9 cellular contexts compared by ENCODE assay signal in the genomic region with DNA sequence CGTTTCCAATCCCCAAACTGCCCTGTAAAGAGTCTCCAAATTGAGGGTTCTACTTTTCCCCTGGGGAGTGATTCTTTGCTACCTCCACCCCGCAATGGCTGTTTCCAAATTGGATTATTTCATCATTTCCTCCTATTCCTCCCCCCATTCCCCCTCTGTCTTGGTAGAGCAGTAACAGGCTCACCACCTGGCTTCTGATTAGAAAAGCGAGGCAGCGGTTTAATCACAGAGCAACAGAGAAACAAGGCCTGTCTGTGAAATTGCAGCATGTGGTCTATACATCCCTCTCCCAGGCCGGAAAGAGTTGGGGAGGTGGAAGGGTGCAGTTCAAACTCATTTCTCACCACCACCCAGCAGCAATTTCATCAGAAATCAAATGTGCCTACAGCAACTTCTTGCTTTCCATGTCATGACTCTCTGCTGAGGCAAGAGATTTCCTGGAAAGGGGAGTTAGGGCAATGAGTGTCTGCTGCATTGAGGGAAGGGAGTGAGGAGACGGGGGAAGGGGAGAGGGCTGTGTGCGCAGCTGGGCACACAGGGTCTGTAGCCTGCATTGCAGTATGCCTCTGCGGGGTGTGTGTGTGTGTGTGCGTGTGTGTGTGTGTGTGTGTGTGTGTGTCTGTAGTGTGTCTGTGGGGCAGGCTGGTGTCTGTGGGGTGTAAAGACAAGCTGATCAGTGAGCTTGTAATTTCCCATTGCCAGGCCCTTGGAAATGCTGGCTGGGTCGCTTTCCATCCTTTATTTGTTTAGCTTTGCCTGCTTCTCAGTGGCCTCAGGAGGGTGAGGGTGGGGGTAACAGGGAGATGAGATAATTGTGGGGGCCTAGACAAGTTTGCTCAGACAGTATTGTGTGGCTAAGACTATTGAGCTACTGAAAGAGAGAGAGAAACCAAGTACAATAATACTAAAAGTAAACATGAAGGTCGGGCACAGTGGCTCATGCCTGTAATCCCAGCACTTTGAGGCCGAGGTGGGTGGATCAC. TPM values are rescaled to one million over a fixed set of nuclear protein-coding genes. Genes with fewer than 3 reads are reported as not detected.
DNase-seq lines count a peak whose midpoint lies in the region; ATAC-seq, FAIRE-seq and TF ChIP-seq lines count a peak whose summit lies in the region.
"Had no signal": no experiment of that assay in that cellular context is flagged by ENCODE, and none has a peak within 500 bp of the region (broad histone marks: within the 10 kb centered on the region; RNA-seq: fewer than 3 reads in every experiment).

No MANE protein-coding gene starts in this region.

- H3K36me3 Mint-ChIP-seq in activated naive CD8-positive, alpha-beta T cell treated with anti-CD3 and anti-CD28 coated beads for 36 hours = no peaks in the 10 kb centered on the region
- H3K36me3 Mint-ChIP-seq in nephron (ENCODE audit: low read depth) = no peaks in the 10 kb centered on the region

- no peak for ATAC-seq in HG03520 (IDR thresholded peaks at IDR 0.05; ENCODE audit: unreplicated experiment)

- no peaks in the 10 kb centered on the region for H3K9me3 Mint-ChIP-seq in activated naive CD8-positive, alpha-beta T cell treated with anti-CD3 and anti-CD28 coated beads for 36 hours
- no peaks in the 10 kb centered on the region for H3K9me3 Mint-ChIP-seq in nephron

- no peak for TF ChIP-seq POLR2A in GM12891 (IDR thresholded peaks at IDR 0.05; ENCODE audit: low read depth, low read length)

- DNase-seq in H4 (ENCODE audit: low spot score) (peak; percentile 30), NCI-H2171 (lab: John Stamatoyannopoulos, UW) (peak; percentile 80), GM12891 (ENCODE audit: insufficient read length, low spot score) (no peak), hippocampal formation (lab: John Stamatoyannopoulos, UW) (no peak), HPDE6-E6E7 (ENCODE audit: extremely low spot score) (no peak)
- no peak for DNase-seq in activated naive CD8-positive, alpha-beta T cell treated with anti-CD3 and anti-CD28 coated beads for 36 hours
- DNase-seq: cerebellar nuclear complex had no signal

- no peak for TF ChIP-seq CTCF in nephron (IDR thresholded peaks at IDR 0.05; ENCODE audit: unreplicated experiment in 3 of 3)

- H3K27me3 Mint-ChIP-seq in activated naive CD8-positive, alpha-beta T cell treated with anti-CD3 and anti-CD28 coated beads for 36 hours = no peaks in the 10 kb centered on the region
- H3K27me3 Mint-ChIP-seq in nephron (ENCODE audit: low read depth) = no peaks in the 10 kb centered on the region

- FAIRE-seq in GM12891 (lab: Jason Lieb, UNC) = no peak

- peak overlapping the region; percentile 80 for H3K27ac Mint-ChIP-seq in activated naive CD8-positive, alpha-beta T cell treated with anti-CD3 and anti-CD28 coated beads for 36 hours
- H3K27ac Mint-ChIP-seq in nephron = peak overlapping the region; percentile 73 to 85 (median 80)

- H3K4me1 Mint-ChIP-seq in activated naive CD8-positive, alpha-beta T cell treated with anti-CD3 and anti-CD28 coated beads for 36 hours = peaks cover 12% of the 10 kb centered on the region
- H3K4me1 Mint-ChIP-seq in nephron = peaks cover 35% of the 10 kb centered on the region

- peak overlapping the region; percentile 9 for H3K4me3 Mint-ChIP-seq in activated naive CD8-positive, alpha-beta T cell treated with anti-CD3 and anti-CD28 coated beads for 36 hours
- no peak overlapping the region for H3K4me3 Mint-ChIP-seq in nephron

TF ChIP-seq in GM12891, 5 proteins besides CTCF, POLR2A, EP300 and RAD21:
- no peak for TF ChIP-seq POU2F2 (IDR thresholded peaks at IDR 0.05; ENCODE audit: low read depth, low read length)
- no peak for TF ChIP-seq POLR2AphosphoS5 (IDR thresholded peaks at IDR 0.05; ENCODE audit: low read depth, low read length)
- no peak for TF ChIP-seq TAF1 (IDR thresholded peaks at IDR 0.05; ENCODE audit: low read depth, low read length)
- TF ChIP-seq SPI1 (IDR thresholded peaks at IDR 0.05; ENCODE audit: low read depth, low read length) = no peak
- TF ChIP-seq PAX5 (IDR thresholded peaks at IDR 0.05; ENCODE audit: insufficient read depth, low read length, severe bottlenecking) = no peak

RNA-seq across cellular contexts. Expression of a gene that starts 13.5 kb away (rescaled TPM):
- total RNA-seq in H4 (2014; rRNA removed; shearing (Covaris generic)) = 11.6 and 14.7 TPM in 2 replicates
- total RNA-seq in activated naive CD8-positive, alpha-beta T cell treated with anti-CD3 and anti-CD28 coated beads for 36 hours = 10 to 100 TPM; 38.2 to 39.1 TPM
- 53.3 TPM for polyA plus RNA-seq in GM12891 (2012; ENCODE audit: low read depth, missing spikeins)

Comparison
In these comparisons a context has a peak if more than half of its experiments do, and no peak if none do; other contexts are left out.
1. DNase-seq: peak in H4 (single experiment) and NCI-H2171 (single experiment); none in activated naive CD8-positive, alpha-beta T cell treated with anti-CD3 and anti-CD28 coated beads for 36 hours (single experiment), GM12891 (single experiment), hippocampal formation (0 of 2) and HPDE6-E6E7 (single experiment).